ENCODE assay signal across 12 cellular contexts in the genomic region with DNA sequence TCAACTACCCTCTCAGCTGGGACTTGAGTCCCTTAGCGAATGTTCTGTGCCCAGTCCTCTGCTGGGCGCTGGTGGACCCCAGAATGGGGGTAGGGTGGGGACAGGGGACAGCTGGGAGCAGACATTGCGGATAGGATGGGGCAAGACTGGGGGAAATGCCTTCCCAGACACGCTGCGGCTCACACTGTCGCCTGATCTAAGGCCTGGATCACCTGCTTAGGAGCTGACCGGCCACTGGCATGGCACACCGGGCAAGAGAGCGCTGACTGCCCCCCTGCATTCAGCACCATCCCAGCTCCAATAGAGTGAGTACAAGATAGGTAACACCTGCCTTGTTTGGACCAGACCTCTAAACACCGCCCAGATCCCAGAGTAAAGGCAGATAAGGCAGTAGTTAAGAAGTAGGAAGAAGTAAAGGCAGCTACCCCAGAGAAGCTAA. TPM values are rescaled to one million over a fixed set of nuclear protein-coding genes. Genes with fewer than 3 reads are reported as not detected.
DNase-seq lines count a peak whose midpoint lies in the region; ATAC-seq and TF ChIP-seq lines count a peak whose summit lies in the region.
"Had no signal": no experiment of that assay in that cellular context is flagged by ENCODE, and none has a peak within 500 bp of the region (broad histone marks: within the 10 kb centered on the region; RNA-seq: fewer than 3 reads in every experiment).

No MANE protein-coding gene starts in this region.

- ATAC-seq in psoas muscle (peak in 1 of 4 donors; percentile 28), GM19455 (IDR thresholded peaks at IDR 0.05; ENCODE audit: unreplicated experiment) (no peak)

- H3K9me3 ChIP-seq in HUES64 (ENCODE audit: insufficient read depth, low read depth, low read length) (no peaks in the 10 kb centered on the region), endodermal cell (ENCODE audit: control insufficient read depth, low read length) (no peaks in the 10 kb centered on the region), psoas muscle (no peaks in the 10 kb centered on the region)

- DNase-seq in activated CD4-positive, alpha-beta T cell treated with anti-CD3 and anti-CD28 coated beads, Interleukin-2, amount 10 ng/mL, durations not matched to agents 24 days and 14 days, result no peak
- DNase-seq in activated CD4-positive, alpha-beta T cell treated with anti-CD3 and anti-CD28 coated beads, Interleukin-2, amount 50 U/mL, for 48 hours, result no peak
- DNase-seq in endodermal cell (no peak), psoas muscle (no peak), GM10248 (ENCODE audit: extremely low spot score) (no peak), iPS-NIHi7 (ENCODE audit: extremely low spot score) (no peak)
- DNase-seq: activated gamma-delta T cell; cortex of kidney; RPMI8226; stimulated activated CD4-positive, alpha-beta T cell treated with anti-CD3 and anti-CD28 coated beads, Interleukin-2, amount 100 ng/mL, for 48 hours had no signal

- H3K27ac ChIP-seq in HUES64 (ENCODE audit: low read depth, low read length) (no peak overlapping the region), endodermal cell (ENCODE audit: low read depth, low read length) (no peak overlapping the region), psoas muscle (peak overlapping the region; percentile 72)

- H3K4me3 ChIP-seq in HUES64 (ENCODE audit: low read length), result peak overlapping the region; percentile 76; the same call in 1 of the 2 replicates
- no peak overlapping the region for H3K4me3 ChIP-seq in endodermal cell (ENCODE audit: low read length)
- H3K4me3 ChIP-seq in psoas muscle, result peak overlapping the region; percentile 89

- peaks cover 8% of the 10 kb centered on the region for H3K4me1 Mint-ChIP-seq in activated CD4-positive, alpha-beta T cell treated with anti-CD3 and anti-CD28 coated beads, Interleukin-2, amount 10 ng/mL, durations not matched to agents 24 days and 14 days
- H3K4me1 Mint-ChIP-seq in endodermal cell, result peaks cover 2% of the 10 kb centered on the region

- intact Hi-C loops in activated CD4-positive, alpha-beta T cell treated with anti-CD3 and anti-CD28 coated beads, Interleukin-2, amount 10 ng/mL, durations not matched to agents 24 days and 14 days (cut with micrococcal nuclease), result no loop called here
- intact Hi-C loops in psoas muscle (cut with DNase I), result no loop called here

- 0 out of 2 replicates have a peak, but pooled peaks cover 3% of the 10 kb centered on the region for H3K4me1 ChIP-seq in HUES64 (ENCODE audit: insufficient read depth, low read length)
- peaks cover 5% of the 10 kb centered on the region for H3K4me1 ChIP-seq in endodermal cell (ENCODE audit: control insufficient read depth, insufficient read depth, low read length)
- H3K4me1 ChIP-seq in psoas muscle, result peaks cover 24% of the 10 kb centered on the region

- CTCF ChIA-PET in GM10248 (lab: Yijun Ruan, JAX), result interaction anchor here (1.2 to 4.5 kb wide), 7 partner anchors 14 to 291 kb away, joined by 3 to 54 read pairs (median 4); no protein-coding TSS in a partner anchor

- peaks cover 25% of the 10 kb centered on the region for H3K27me3 Mint-ChIP-seq in activated CD4-positive, alpha-beta T cell treated with anti-CD3 and anti-CD28 coated beads, Interleukin-2, amount 10 ng/mL, durations not matched to agents 24 days and 14 days
- H3K27me3 Mint-ChIP-seq in endodermal cell (ENCODE audit: insufficient read depth), result peaks cover 50% of the 10 kb centered on the region

- POLR2A ChIA-PET in GM10248 (lab: Yijun Ruan, JAX), result no interaction called here

- H3K27me3 ChIP-seq in HUES64 (ENCODE audit: insufficient read depth, low read length) (peaks cover 55% of the 10 kb centered on the region), endodermal cell (ENCODE audit: control insufficient read depth, insufficient read depth, low read length, poor library complexity, severe bottlenecking) (peaks cover 50% of the 10 kb centered on the region), psoas muscle (ENCODE audit: insufficient read depth in 3 of 3, low read length in 2 of 3) (no peaks in the 10 kb centered on the region)

- H3K9ac ChIP-seq in HUES64 (ENCODE audit: low read depth, low read length) (no peak overlapping the region), endodermal cell (ENCODE audit: extremely low read depth, low read length, poor library complexity, severe bottlenecking) (no peak overlapping the region)

- H3K4me3 Mint-ChIP-seq in activated CD4-positive, alpha-beta T cell treated with anti-CD3 and anti-CD28 coated beads, Interleukin-2, amount 10 ng/mL, durations not matched to agents 24 days and 14 days, result peak overlapping the region; percentile 43
- peak overlapping the region; percentile 46 for H3K4me3 Mint-ChIP-seq in endodermal cell

- H3K36me3 Mint-ChIP-seq in activated CD4-positive, alpha-beta T cell treated with anti-CD3 and anti-CD28 coated beads, Interleukin-2, amount 10 ng/mL, durations not matched to agents 24 days and 14 days (ENCODE audit: low read depth), result no peaks in the 10 kb centered on the region
- H3K36me3 Mint-ChIP-seq in endodermal cell (ENCODE audit: low read depth), result no peaks in the 10 kb centered on the region

- no peaks in the 10 kb centered on the region for H3K36me3 ChIP-seq in HUES64 (ENCODE audit: insufficient read depth, low read length)
- no peaks in the 10 kb centered on the region for H3K36me3 ChIP-seq in endodermal cell (ENCODE audit: control insufficient read depth, insufficient read depth, low read length)
- H3K36me3 ChIP-seq in psoas muscle (ENCODE audit: insufficient read depth in 1 of 2, low read depth in 1 of 2), result no peaks in the 10 kb centered on the region

- H3K9me3 Mint-ChIP-seq in activated CD4-positive, alpha-beta T cell treated with anti-CD3 and anti-CD28 coated beads, Interleukin-2, amount 10 ng/mL, durations not matched to agents 24 days and 14 days, result no peaks in the 10 kb centered on the region
- no peaks in the 10 kb centered on the region for H3K9me3 Mint-ChIP-seq in endodermal cell

- H3K27ac Mint-ChIP-seq in activated CD4-positive, alpha-beta T cell treated with anti-CD3 and anti-CD28 coated beads, Interleukin-2, amount 10 ng/mL, durations not matched to agents 24 days and 14 days, result no peak overlapping the region
- H3K27ac Mint-ChIP-seq in endodermal cell, result no peak overlapping the region

- 90% methylated on average over 10 of the region's 10 CpGs for WGBS in HUES64
- 88 to 93% methylated on average over 3 to 10 of the region's 10 CpGs for WGBS in endodermal cell (ENCODE audit: insufficient coverage in 1 of 2, insufficient read length in 1 of 2), 2 experiments
- WGBS in psoas muscle, 3 donors, result 59 to 77% (median 63%) methylated on average over 10 of the region's 10 CpGs

- TF ChIP-seq CTCF in endodermal cell (conservative IDR thresholded peaks at IDR 0.05), result no peak
- no peak for TF ChIP-seq CTCF in psoas muscle (IDR thresholded peaks at IDR 0.05)
- no peak for TF ChIP-seq CTCF in GM10248 (IDR thresholded peaks at IDR 0.05; ENCODE audit: control extremely low read depth, extremely low read depth, low read depth, missing control alignments)

RNA-seq across cellular contexts. Expression of a gene that starts 1.4 kb away (rescaled TPM):
- total RNA-seq in activated CD4-positive, alpha-beta T cell treated with anti-CD3 and anti-CD28 coated beads, Interleukin-2, amount 10 ng/mL, durations not matched to agents 24 days and 14 days, result 2.6 and 4.1 TPM in 2 replicates
- 34.8 TPM for polyA plus RNA-seq in HUES64 (2013, experiment 1 of 2)
- polyA plus RNA-seq in HUES64 (2013, experiment 2 of 2), result 33.9 TPM
- total RNA-seq in endodermal cell, result 10 to 100 TPM; 48.3 to 61.3 TPM
- polyA plus RNA-seq in endodermal cell (2013, experiment 1 of 2), result 71.1 TPM
- 66.0 TPM for polyA plus RNA-seq in endodermal cell (2013, experiment 2 of 2)
- total RNA-seq in psoas muscle, result 10 to 100 TPM in 2 of 4 donors, 1 to 10 TPM in 2; 8.7 to 28.0 (median 14.8) TPM
- 1 to 10 TPM; 3.6 to 7.3 (median 7.0) TPM for polyA plus RNA-seq in psoas muscle

RNA-seq across cellular contexts. Expression of a gene that starts 5.7 kb away (rescaled TPM):
- total RNA-seq in activated CD4-positive, alpha-beta T cell treated with anti-CD3 and anti-CD28 coated beads, Interleukin-2, amount 10 ng/mL, durations not matched to agents 24 days and 14 days, result 27.1 and 31.5 TPM in 2 replicates
- polyA plus RNA-seq in HUES64 (2013, experiment 1 of 2), result 7.2 TPM
- 6.3 TPM for polyA plus RNA-seq in HUES64 (2013, experiment 2 of 2)
- total RNA-seq in endodermal cell (10 to 100 TPM; 19.9 to 21.8 TPM), psoas muscle (10 to 100 TPM; 20.6 to 41.0 (median 36.4) TPM)
- polyA plus RNA-seq in endodermal cell (2013, experiment 1 of 2), result 8.5 TPM
- 9.2 TPM for polyA plus RNA-seq in endodermal cell (2013, experiment 2 of 2)
- 10 to 100 TPM; 28.2 to 73.3 (median 28.5) TPM for polyA plus RNA-seq in psoas muscle
